1 cellular context compared by ENCODE assay signal in the genomic region with DNA sequence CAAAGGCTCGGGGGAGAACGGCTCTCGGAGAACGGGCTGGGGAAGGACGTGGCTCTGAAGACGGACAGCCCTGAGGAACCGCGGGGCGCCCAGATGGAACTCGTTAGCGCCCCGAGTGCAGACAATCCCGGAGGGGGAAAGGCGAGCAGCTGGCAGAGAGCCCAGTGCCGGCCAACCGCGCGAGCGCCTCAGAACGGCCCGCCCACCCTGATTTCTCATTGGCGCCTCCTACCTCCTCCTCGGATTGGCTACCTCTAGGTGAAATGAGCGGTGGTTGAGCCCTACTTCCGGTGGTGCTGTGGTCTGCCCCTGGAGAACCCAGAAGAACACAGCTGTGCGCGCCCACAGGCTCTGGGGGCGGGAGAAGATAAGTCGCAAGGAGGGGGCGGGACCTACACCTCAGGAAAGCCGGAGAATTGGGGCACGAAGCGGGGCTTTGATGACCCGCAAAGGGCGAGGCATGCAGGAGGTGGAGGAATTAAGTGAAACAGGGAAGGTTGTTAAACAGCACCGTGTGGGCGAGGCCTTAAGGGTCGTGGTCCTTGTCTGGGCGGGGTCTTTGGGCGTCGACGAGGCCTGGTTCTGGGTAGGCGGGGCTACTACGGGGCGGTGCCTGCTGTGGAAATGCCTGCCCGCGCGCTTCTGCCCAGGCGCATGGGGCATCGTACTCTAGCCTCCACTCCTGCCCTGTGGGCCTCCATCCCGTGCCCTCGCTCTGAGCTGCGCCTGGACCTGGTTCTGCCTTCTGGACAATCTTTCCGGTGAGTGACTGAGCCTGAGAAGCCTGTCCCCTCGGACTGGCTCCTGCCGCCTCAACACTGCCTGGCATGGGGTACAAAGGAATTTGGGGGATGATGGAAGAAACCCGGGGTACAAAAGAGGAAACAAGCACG.
TF ChIP-seq lines count a peak whose summit lies in the region.

A gene (plus strand): TSS at position 290 of the 893 bp plus-strand sequence. CDS start 335 bp downstream, at position 625.

TF ChIP-seq in K562, 482 proteins besides CTCF, POLR2A, EP300 and RAD21 (continued from another document and continues in another):
- TF ChIP-seq, protein P1, sequence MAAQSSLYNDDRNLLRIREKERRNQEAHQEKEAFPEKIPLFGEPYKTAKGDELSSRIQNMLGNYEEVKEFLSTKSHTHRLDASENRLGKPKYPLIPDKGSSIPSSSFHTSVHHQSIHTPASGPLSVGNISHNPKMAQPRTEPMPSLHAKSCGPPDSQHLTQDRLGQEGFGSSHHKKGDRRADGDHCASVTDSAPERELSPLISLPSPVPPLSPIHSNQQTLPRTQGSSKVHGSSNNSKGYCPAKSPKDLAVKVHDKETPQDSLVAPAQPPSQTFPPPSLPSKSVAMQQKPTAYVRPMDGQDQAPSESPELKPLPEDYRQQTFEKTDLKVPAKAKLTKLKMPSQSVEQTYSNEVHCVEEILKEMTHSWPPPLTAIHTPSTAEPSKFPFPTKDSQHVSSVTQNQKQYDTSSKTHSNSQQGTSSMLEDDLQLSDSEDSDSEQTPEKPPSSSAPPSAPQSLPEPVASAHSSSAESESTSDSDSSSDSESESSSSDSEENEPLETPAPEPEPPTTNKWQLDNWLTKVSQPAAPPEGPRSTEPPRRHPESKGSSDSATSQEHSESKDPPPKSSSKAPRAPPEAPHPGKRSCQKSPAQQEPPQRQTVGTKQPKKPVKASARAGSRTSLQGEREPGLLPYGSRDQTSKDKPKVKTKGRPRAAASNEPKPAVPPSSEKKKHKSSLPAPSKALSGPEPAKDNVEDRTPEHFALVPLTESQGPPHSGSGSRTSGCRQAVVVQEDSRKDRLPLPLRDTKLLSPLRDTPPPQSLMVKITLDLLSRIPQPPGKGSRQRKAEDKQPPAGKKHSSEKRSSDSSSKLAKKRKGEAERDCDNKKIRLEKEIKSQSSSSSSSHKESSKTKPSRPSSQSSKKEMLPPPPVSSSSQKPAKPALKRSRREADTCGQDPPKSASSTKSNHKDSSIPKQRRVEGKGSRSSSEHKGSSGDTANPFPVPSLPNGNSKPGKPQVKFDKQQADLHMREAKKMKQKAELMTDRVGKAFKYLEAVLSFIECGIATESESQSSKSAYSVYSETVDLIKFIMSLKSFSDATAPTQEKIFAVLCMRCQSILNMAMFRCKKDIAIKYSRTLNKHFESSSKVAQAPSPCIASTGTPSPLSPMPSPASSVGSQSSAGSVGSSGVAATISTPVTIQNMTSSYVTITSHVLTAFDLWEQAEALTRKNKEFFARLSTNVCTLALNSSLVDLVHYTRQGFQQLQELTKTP (IDR thresholded peaks at IDR 0.05; ENCODE audit: low read depth in 1 of 2, partially characterized antibody in 2 of 2), result no peak
- TF ChIP-seq ZNF165 (CRISPR knock-in tag; IDR thresholded peaks at IDR 0.05; ENCODE audit: borderline replicate concordance), result 0 out of 2 replicates have a peak, but pooled peaks have one; percentile 1
- TF ChIP-seq GABPB1 (CRISPR knock-in tag; IDR thresholded peaks at IDR 0.05), result peak; percentile 96
- TF ChIP-seq, protein P2, sequence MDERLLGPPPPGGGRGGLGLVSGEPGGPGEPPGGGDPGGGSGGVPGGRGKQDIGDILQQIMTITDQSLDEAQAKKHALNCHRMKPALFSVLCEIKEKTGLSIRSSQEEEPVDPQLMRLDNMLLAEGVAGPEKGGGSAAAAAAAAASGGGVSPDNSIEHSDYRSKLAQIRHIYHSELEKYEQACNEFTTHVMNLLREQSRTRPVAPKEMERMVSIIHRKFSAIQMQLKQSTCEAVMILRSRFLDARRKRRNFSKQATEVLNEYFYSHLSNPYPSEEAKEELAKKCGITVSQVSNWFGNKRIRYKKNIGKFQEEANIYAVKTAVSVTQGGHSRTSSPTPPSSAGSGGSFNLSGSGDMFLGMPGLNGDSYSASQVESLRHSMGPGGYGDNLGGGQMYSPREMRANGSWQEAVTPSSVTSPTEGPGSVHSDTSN (CRISPR knock-in tag; IDR thresholded peaks at IDR 0.05; ENCODE audit: low read depth), result no peak
- TF ChIP-seq, protein P2 (tag; conservative IDR thresholded peaks at IDR 0.05; ENCODE audit: low read depth), result 0 out of 2 replicates have a peak, but pooled peaks have one; percentile 9
- TF ChIP-seq CEBPG (CRISPR knock-in tag; IDR thresholded peaks at IDR 0.05), result no peak
- no peak for TF ChIP-seq CEBPG (tag; conservative IDR thresholded peaks at IDR 0.05 in 1 of 2, IDR thresholded peaks at IDR 0.05 in 1 of 2)
- TF ChIP-seq, protein P3, sequence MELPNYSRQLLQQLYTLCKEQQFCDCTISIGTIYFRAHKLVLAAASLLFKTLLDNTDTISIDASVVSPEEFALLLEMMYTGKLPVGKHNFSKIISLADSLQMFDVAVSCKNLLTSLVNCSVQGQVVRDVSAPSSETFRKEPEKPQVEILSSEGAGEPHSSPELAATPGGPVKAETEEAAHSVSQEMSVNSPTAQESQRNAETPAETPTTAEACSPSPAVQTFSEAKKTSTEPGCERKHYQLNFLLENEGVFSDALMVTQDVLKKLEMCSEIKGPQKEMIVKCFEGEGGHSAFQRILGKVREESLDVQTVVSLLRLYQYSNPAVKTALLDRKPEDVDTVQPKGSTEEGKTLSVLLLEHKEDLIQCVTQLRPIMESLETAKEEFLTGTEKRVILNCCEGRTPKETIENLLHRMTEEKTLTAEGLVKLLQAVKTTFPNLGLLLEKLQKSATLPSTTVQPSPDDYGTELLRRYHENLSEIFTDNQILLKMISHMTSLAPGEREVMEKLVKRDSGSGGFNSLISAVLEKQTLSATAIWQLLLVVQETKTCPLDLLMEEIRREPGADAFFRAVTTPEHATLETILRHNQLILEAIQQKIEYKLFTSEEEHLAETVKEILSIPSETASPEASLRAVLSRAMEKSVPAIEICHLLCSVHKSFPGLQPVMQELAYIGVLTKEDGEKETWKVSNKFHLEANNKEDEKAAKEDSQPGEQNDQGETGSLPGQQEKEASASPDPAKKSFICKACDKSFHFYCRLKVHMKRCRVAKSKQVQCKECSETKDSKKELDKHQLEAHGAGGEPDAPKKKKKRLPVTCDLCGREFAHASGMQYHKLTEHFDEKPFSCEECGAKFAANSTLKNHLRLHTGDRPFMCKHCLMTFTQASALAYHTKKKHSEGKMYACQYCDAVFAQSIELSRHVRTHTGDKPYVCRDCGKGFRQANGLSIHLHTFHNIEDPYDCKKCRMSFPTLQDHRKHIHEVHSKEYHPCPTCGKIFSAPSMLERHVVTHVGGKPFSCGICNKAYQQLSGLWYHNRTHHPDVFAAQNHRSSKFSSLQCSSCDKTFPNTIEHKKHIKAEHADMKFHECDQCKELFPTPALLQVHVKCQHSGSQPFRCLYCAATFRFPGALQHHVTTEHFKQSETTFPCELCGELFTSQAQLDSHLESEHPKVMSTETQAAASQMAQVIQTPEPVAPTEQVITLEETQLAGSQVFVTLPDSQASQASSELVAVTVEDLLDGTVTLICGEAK (IDR thresholded peaks at IDR 0.05), result peak; percentile 86
- TF ChIP-seq, protein P3 (CRISPR knock-in tag; IDR thresholded peaks at IDR 0.05), result no peak
- peak; percentile 51 for TF ChIP-seq CBFA2T3 (IDR thresholded peaks at IDR 0.05)
- TF ChIP-seq CBFA2T2 (conservative IDR thresholded peaks at IDR 0.05), result no peak
- TF ChIP-seq U2AF2 (optimal IDR thresholded peaks at IDR 0.05; ENCODE audit: low read depth, low read length), result no peak
- no peak for TF ChIP-seq SOX6 (IDR thresholded peaks at IDR 0.05)
- TF ChIP-seq IFI16 (CRISPR knock-in tag; IDR thresholded peaks at IDR 0.05), result no peak
- TF ChIP-seq SNRNP70 (optimal IDR thresholded peaks at IDR 0.05; ENCODE audit: low read depth, low read length), result no peak
- peak; percentile 96 for TF ChIP-seq GABPA (tag; conservative IDR thresholded peaks at IDR 0.05; ENCODE audit: low read depth)
- TF ChIP-seq KAT2B (IDR thresholded peaks at IDR 0.05; ENCODE audit: low read depth, low read length), result no peak
- TF ChIP-seq, protein P4, sequence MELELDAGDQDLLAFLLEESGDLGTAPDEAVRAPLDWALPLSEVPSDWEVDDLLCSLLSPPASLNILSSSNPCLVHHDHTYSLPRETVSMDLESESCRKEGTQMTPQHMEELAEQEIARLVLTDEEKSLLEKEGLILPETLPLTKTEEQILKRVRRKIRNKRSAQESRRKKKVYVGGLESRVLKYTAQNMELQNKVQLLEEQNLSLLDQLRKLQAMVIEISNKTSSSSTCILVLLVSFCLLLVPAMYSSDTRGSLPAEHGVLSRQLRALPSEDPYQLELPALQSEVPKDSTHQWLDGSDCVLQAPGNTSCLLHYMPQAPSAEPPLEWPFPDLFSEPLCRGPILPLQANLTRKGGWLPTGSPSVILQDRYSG (tag; conservative IDR thresholded peaks at IDR 0.05; ENCODE audit: low read depth), result no peak
- no peak for TF ChIP-seq ZNF133 (CRISPR knock-in tag; IDR thresholded peaks at IDR 0.05)
- TF ChIP-seq, protein P5, sequence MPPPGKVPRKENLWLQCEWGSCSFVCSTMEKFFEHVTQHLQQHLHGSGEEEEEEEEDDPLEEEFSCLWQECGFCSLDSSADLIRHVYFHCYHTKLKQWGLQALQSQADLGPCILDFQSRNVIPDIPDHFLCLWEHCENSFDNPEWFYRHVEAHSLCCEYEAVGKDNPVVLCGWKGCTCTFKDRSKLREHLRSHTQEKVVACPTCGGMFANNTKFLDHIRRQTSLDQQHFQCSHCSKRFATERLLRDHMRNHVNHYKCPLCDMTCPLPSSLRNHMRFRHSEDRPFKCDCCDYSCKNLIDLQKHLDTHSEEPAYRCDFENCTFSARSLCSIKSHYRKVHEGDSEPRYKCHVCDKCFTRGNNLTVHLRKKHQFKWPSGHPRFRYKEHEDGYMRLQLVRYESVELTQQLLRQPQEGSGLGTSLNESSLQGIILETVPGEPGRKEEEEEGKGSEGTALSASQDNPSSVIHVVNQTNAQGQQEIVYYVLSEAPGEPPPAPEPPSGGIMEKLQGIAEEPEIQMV (tag; conservative IDR thresholded peaks at IDR 0.05; ENCODE audit: low read depth), result peak; percentile 93
- TF ChIP-seq CREM (IDR thresholded peaks at IDR 0.05; ENCODE audit: low read depth), result peak; percentile 65
- TF ChIP-seq WHSC1 (IDR thresholded peaks at IDR 0.05; ENCODE audit: low read length), result no peak
- TF ChIP-seq KLF13 (tag; IDR thresholded peaks at IDR 0.05; ENCODE audit: borderline replicate concordance, low read depth), result peak; percentile 78; the same call in 1 of the 2 replicates
- TF ChIP-seq NR1H2 (CRISPR knock-in tag; IDR thresholded peaks at IDR 0.05), result no peak
- TF ChIP-seq ELF1 (tag; IDR thresholded peaks at IDR 0.05), result peak; percentile 85
- no peak for TF ChIP-seq PHTF2 (CRISPR knock-in tag; IDR thresholded peaks at IDR 0.05)
- no peak for TF ChIP-seq TFAM (CRISPR knock-in tag; conservative IDR thresholded peaks at IDR 0.05)
- peak; percentile 60 for TF ChIP-seq KLF1 (tag; IDR thresholded peaks at IDR 0.05)
- TF ChIP-seq ZKSCAN3 (CRISPR knock-in tag; IDR thresholded peaks at IDR 0.05), result no peak
- TF ChIP-seq, protein P6, sequence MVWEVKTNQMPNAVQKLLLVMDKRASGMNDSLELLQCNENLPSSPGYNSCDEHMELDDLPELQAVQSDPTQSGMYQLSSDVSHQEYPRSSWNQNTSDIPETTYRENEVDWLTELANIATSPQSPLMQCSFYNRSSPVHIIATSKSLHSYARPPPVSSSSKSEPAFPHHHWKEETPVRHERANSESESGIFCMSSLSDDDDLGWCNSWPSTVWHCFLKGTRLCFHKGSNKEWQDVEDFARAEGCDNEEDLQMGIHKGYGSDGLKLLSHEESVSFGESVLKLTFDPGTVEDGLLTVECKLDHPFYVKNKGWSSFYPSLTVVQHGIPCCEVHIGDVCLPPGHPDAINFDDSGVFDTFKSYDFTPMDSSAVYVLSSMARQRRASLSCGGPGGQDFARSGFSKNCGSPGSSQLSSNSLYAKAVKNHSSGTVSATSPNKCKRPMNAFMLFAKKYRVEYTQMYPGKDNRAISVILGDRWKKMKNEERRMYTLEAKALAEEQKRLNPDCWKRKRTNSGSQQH (CRISPR knock-in tag; IDR thresholded peaks at IDR 0.05), result 0 out of 2 replicates have a peak, but pooled peaks have one; percentile 47
- TF ChIP-seq SMARCE1 (IDR thresholded peaks at IDR 0.05), result peak; percentile 54
- TF ChIP-seq NCOA1 (IDR thresholded peaks at IDR 0.05; ENCODE audit: low read depth), result no peak
- no peak for TF ChIP-seq TSC22D4 (tag; IDR thresholded peaks at IDR 0.05)
- TF ChIP-seq POLR2H (tag; IDR thresholded peaks at IDR 0.05; ENCODE audit: low read depth), result peak; percentile 80
- no peak for TF ChIP-seq ZNF140 (CRISPR knock-in tag; IDR thresholded peaks at IDR 0.05)
- TF ChIP-seq, protein P7, sequence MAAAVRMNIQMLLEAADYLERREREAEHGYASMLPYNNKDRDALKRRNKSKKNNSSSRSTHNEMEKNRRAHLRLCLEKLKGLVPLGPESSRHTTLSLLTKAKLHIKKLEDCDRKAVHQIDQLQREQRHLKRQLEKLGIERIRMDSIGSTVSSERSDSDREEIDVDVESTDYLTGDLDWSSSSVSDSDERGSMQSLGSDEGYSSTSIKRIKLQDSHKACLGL (CRISPR knock-in tag; IDR thresholded peaks at IDR 0.05; ENCODE audit: borderline replicate concordance, poor library complexity, severe bottlenecking), result no peak
- TF ChIP-seq HMGN3 (IDR thresholded peaks at IDR 0.05; ENCODE audit: borderline replicate concordance, extremely low read depth, insufficient read length, low read depth, low read length), result peak; percentile 68
- TF ChIP-seq BRD9 (IDR thresholded peaks at IDR 0.05; ENCODE audit: low read depth, partially characterized antibody), result peak; percentile 31
- TF ChIP-seq MCM2 (IDR thresholded peaks at IDR 0.05; ENCODE audit: low read depth), result no peak
